8 cellular contexts compared by ENCODE assay signal in genomic region chr2:25294573-25295462, GRCh38. TPM values are rescaled to one million over a fixed set of nuclear protein-coding genes. Genes with fewer than 3 reads are reported as not detected.
A peak's percentile ranks its signal among the peaks of the same experiment; 100 is the strongest.
DNase-seq lines count a peak whose midpoint lies in the region; ATAC-seq and TF ChIP-seq lines count a peak whose summit lies in the region.

No MANE protein-coding gene starts in this region.

- TF ChIP-seq POLR2A in esophagus squamous epithelium (IDR thresholded peaks at IDR 0.05), result peak in 1 of 4 donors; percentile 37
- peak; percentile 39 for TF ChIP-seq POLR2A in transverse colon (IDR thresholded peaks at IDR 0.05)

- H3K4me3 ChIP-seq in esophagus squamous epithelium (peak overlapping the region in 2 of 4 donors; percentile 4 to 18), transverse colon (peak overlapping the region in 1 of 4 donors; percentile 12)

- H3K36me3 ChIP-seq in esophagus squamous epithelium (peaks cover 0 to 32% (median 0%) of the 10 kb centered on the region in 3 donors), transverse colon (no peaks in the 10 kb centered on the region)

- H3K4me1 Mint-ChIP-seq in activated T-cell treated with anti-CD3 and anti-CD28 coated beads, Interleukin-2, amount 50 U/mL, for 24 hours (ENCODE audit: low read depth), result peaks cover 65% of the 10 kb centered on the region

- no peaks in the 10 kb centered on the region for H3K27me3 ChIP-seq in esophagus squamous epithelium
- no peaks in the 10 kb centered on the region for H3K27me3 ChIP-seq in transverse colon

- in situ Hi-C loops in transverse colon (cut with MboI; ENCODE audit: low pct_ligation_motif_present in 1 of 4, low pct_unique_long_range_greater_than_20kb in 1 of 4, low sequenced_read_pairs in 3 of 4), result no loop called here

- TF ChIP-seq CTCF in esophagus squamous epithelium (IDR thresholded peaks at IDR 0.05) (no peak), transverse colon (IDR thresholded peaks at IDR 0.05) (no peak)

- whole genome bisulfite sequencing in esophagus squamous epithelium, 2 donors, result 18 to 25% methylated on average over 7 to 8 of the region's 16 CpGs
- 37 to 60% methylated on average over 2 to 16 of the region's 16 CpGs for WGBS in transverse colon (ENCODE audit: low coverage in 1 of 2), 2 donors

- no peaks in the 10 kb centered on the region for H3K9me3 Mint-ChIP-seq in activated T-cell treated with anti-CD3 and anti-CD28 coated beads, Interleukin-2, amount 50 U/mL, for 24 hours

- intact Hi-C loops in esophagus squamous epithelium (cut with DNase I), result no loop called here
- intact Hi-C loops in transverse colon (cut with DNase I; ENCODE audit: low total_unique reads), result loop anchor here (10.0 kb wide), 1 partner anchor 1460 kb away; no protein-coding TSS in a partner anchor

- H3K9me3 ChIP-seq in esophagus squamous epithelium (no peaks in the 10 kb centered on the region), transverse colon (no peaks in the 10 kb centered on the region)

- DNase-seq in NCI-H1417 (lab: John Stamatoyannopoulos, UW), result peak in 2 of 3 experiments; percentile 70 to 81
- no peak for DNase-seq in NCI-H1417 treated with DMSO at 0.1 percent for 48 hours (lab: John Stamatoyannopoulos, UW)
- peak; percentile 48 for DNase-seq in NCI-H774 (lab: John Stamatoyannopoulos, UW)
- DNase-seq in activated T-cell treated with anti-CD3 and anti-CD28 coated beads, Interleukin-2, amount 50 U/mL, for 24 hours, result peak; percentile 81
- peak; percentile 57 for DNase-seq in esophagus squamous epithelium (lab: John Stamatoyannopoulos, UW)
- DNase-seq in occipital lobe (lab: John Stamatoyannopoulos, UW), result peak; percentile 79
- peak; percentile 80 for DNase-seq in transverse colon

- H3K4me1 ChIP-seq in esophagus squamous epithelium, result peaks cover 13 to 87% (median 25%) of the 10 kb centered on the region in 3 donors
- H3K4me1 ChIP-seq in transverse colon, result peaks cover 13 to 32% (median 18%) of the 10 kb centered on the region in 4 donors

- no peak for TF ChIP-seq EP300 in transverse colon (IDR thresholded peaks at IDR 0.05; ENCODE audit: low read depth)

- H3K27me3 Mint-ChIP-seq in activated T-cell treated with anti-CD3 and anti-CD28 coated beads, Interleukin-2, amount 50 U/mL, for 24 hours, result no peaks in the 10 kb centered on the region

- peak overlapping the region; percentile 88 for H3K27ac Mint-ChIP-seq in activated T-cell treated with anti-CD3 and anti-CD28 coated beads, Interleukin-2, amount 50 U/mL, for 24 hours

- peak overlapping the region; percentile 38 to 88 (median 80) for H3K27ac ChIP-seq in esophagus squamous epithelium
- peak overlapping the region; percentile 81 to 85 (median 84) for H3K27ac ChIP-seq in transverse colon

- H3K36me3 Mint-ChIP-seq in activated T-cell treated with anti-CD3 and anti-CD28 coated beads, Interleukin-2, amount 50 U/mL, for 24 hours (ENCODE audit: low read depth), result peaks cover 86% of the 10 kb centered on the region

- peak overlapping the region; percentile 67 for H3K4me3 Mint-ChIP-seq in activated T-cell treated with anti-CD3 and anti-CD28 coated beads, Interleukin-2, amount 50 U/mL, for 24 hours

- ATAC-seq in HG02870 (IDR thresholded peaks at IDR 0.05; ENCODE audit: unreplicated experiment), result peak; percentile 85

RNA-seq across cellular contexts. Expression of gene DNMT3A, which starts 46.9 kb away (rescaled TPM):
- total RNA-seq in esophagus squamous epithelium, result 10 to 100 TPM in 1 of 4 donors, 1 to 10 TPM in 3; 4.1 to 13.6 (median 8.2) TPM
- 53.3 TPM for total RNA-seq in occipital lobe
- 10 to 100 TPM; 16.1 to 33.7 (median 21.0) TPM for total RNA-seq in transverse colon
